ENCODE assay signal across 24 cellular contexts in the genomic region with DNA sequence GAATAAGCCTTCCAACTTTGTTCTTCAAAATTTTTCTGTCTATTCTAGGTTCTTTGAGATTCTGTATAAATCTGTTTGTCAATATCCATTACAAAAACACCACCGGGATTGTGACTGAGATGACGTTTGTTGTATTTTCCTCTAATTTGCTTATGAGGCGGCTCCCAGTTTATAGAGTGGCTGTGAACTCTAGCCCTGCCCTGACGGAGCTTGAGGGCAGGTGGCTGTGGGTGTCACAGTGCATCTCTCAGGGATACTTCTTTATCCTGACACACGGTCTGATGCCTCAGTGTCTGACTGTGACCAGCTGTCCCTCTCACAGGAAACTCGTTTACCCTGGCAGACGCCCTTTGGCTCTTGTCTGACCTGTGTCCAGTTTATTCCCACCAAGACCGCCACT.
"Had no signal": no experiment of that assay in that cellular context is flagged by ENCODE, and none has a peak within 500 bp of the region (broad histone marks: within the 10 kb centered on the region; RNA-seq: fewer than 3 reads in every experiment).

No MANE protein-coding gene starts in this region.

- H3K4me1 Mint-ChIP-seq: activated B cell treated with CpG ODN at 0.5 μM for 24 hours had no signal

- H3K36me3 Mint-ChIP-seq: activated naive CD4-positive, alpha-beta T cell treated with anti-CD3 and anti-CD28 coated beads, Interleukin-2, amount 10 ng/mL, durations not matched to agents 7 days and 5 days; activated naive CD8-positive, alpha-beta T cell treated with anti-CD3 and anti-CD28 coated beads for 36 hours; T-cell had no signal

- ATAC-seq: Panc1, Right ventricle myocardium inferior, T-cell had no signal

- DNase-seq: activated B cell treated with CpG ODN at 0.5 μM for 24 hours; activated CD4-positive, alpha-beta memory T cell treated with anti-CD3 and anti-CD28 coated beads, Interleukin-2, amount 10 ng/mL, durations not matched to agents 7 days and 5 days; activated CD4-positive, alpha-beta T cell treated with anti-CD3 and anti-CD28 coated beads for 1 hour; activated CD4-positive, alpha-beta T cell treated with anti-CD3 and anti-CD28 coated beads, Interleukin-2, amount 50 U/mL, for 1 hour; activated gamma-delta T cell; activated naive CD4-positive, alpha-beta T cell treated with anti-CD3 and anti-CD28 coated beads, Interleukin-2, amount 10 ng/mL, durations not matched to agents 7 days and 5 days; activated naive CD8-positive, alpha-beta T cell treated with anti-CD3 and anti-CD28 coated beads for 36 hours; activated T-cell treated with anti-CD3 and anti-CD28 coated beads for 4 hours; caudate nucleus; Kasumi-1; KBM-7; NCI-H1417; NCI-H2029; NCI-H2107; NCI-H2171 treated with DMSO at 0.1 percent for 48 hours; NCI-H69; NK-92 treated with Interleukin-12 subunit alpha and Interleukin-12 subunit beta, amount 100 ng/mL, for 24 hours; RPMI8226; T-cell; T-helper 2 cell; T1000 had no signal

- H3K27me3 Mint-ChIP-seq: activated B cell treated with CpG ODN at 0.5 μM for 24 hours; activated naive CD8-positive, alpha-beta T cell treated with anti-CD3 and anti-CD28 coated beads for 36 hours had no signal

- H3K4me3 Mint-ChIP-seq: activated B cell treated with CpG ODN at 0.5 μM for 24 hours; activated CD4-positive, alpha-beta memory T cell treated with anti-CD3 and anti-CD28 coated beads, Interleukin-2, amount 10 ng/mL, durations not matched to agents 7 days and 5 days; activated naive CD4-positive, alpha-beta T cell treated with anti-CD3 and anti-CD28 coated beads, Interleukin-2, amount 10 ng/mL, durations not matched to agents 7 days and 5 days; activated naive CD8-positive, alpha-beta T cell treated with anti-CD3 and anti-CD28 coated beads for 36 hours; T-cell had no signal

- H3K27ac ChIP-seq: SK-N-MC had no signal

- H3K9me3 Mint-ChIP-seq: activated B cell treated with CpG ODN at 0.5 μM for 24 hours, T-cell had no signal

- H3K27ac Mint-ChIP-seq: activated B cell treated with CpG ODN at 0.5 μM for 24 hours; activated CD4-positive, alpha-beta memory T cell treated with anti-CD3 and anti-CD28 coated beads, Interleukin-2, amount 10 ng/mL, durations not matched to agents 7 days and 5 days; activated naive CD4-positive, alpha-beta T cell treated with anti-CD3 and anti-CD28 coated beads, Interleukin-2, amount 10 ng/mL, durations not matched to agents 7 days and 5 days; T-cell had no signal

- H3K4me3 ChIP-seq: SK-N-MC had no signal
